ENCODE assay signal across 8 cellular contexts in genomic region chr19:21505459-21506393, GRCh38. TPM values are rescaled to one million over a fixed set of nuclear protein-coding genes. Genes with fewer than 3 reads are reported as not detected.
A peak's percentile ranks its signal among the peaks of the same experiment; 100 is the strongest.
DNase-seq lines count a peak whose midpoint lies in the region; ATAC-seq, FAIRE-seq and TF ChIP-seq lines count a peak whose summit lies in the region.

TSS of gene ZNF429 (plus strand) at chr19:21505602. CDS start at chr19:21505772, 170 bp downstream.

- intact Hi-C loops in left ventricle myocardium superior (cut with micrococcal nuclease) = no loop called here
- intact Hi-C loops in upper lobe of right lung (cut with DNase I) = no loop called here

- H3K4me3 ChIP-seq in upper lobe of right lung = peak within 1 kb of the TSS; percentile 87

- peak; percentile 95 for FAIRE-seq in GM12891 (lab: Jason Lieb, UNC)

- H3K27me3 ChIP-seq in upper lobe of right lung = no peaks in the 10 kb centered on the region

- H3K36me3 ChIP-seq in upper lobe of right lung = no peaks in the 10 kb centered on the region

- no peaks in the 10 kb centered on the region for H3K9me3 ChIP-seq in upper lobe of right lung

- H3K27ac Mint-ChIP-seq in progenitor cell of endocrine pancreas = peak within 1 kb of the TSS; percentile 100

- ATAC-seq in HG02840 (IDR thresholded peaks at IDR 0.05; ENCODE audit: low FRiP score, unreplicated experiment) (peak; percentile 98), left ventricle myocardium superior (peak; percentile 100), upper lobe of right lung (peak; percentile 99)

- TF ChIP-seq CTCF in progenitor cell of endocrine pancreas (IDR thresholded peaks at IDR 0.05; ENCODE audit: unreplicated experiment) (no peak), upper lobe of right lung (IDR thresholded peaks at IDR 0.05) (no peak)

- H3K27ac ChIP-seq in upper lobe of right lung = peak within 1 kb of the TSS; percentile 97

- DNase-seq in GM12891 (ENCODE audit: insufficient read length, low spot score) (peak; percentile 72), NCI-H1436 treated with DMSO at 0.1 percent for 48 hours (lab: John Stamatoyannopoulos, UW) (peak; percentile 67), T-helper 1 cell (peak; percentile 66 to 93 (median 83)), amygdala (lab: John Stamatoyannopoulos, UW) (peak; percentile 32 to 95 (median 88)), left ventricle myocardium superior (peak; percentile 92), progenitor cell of endocrine pancreas (ENCODE audit: low spot score, unreplicated experiment) (peak; percentile 83), upper lobe of right lung (peak; percentile 92)

- TF ChIP-seq POLR2A in GM12891 (IDR thresholded peaks at IDR 0.05; ENCODE audit: low read depth, low read length) = peak; percentile 89

- peaks cover 19% of the 10 kb centered on the region for H3K4me1 Mint-ChIP-seq in progenitor cell of endocrine pancreas (ENCODE audit: low read depth)

- H3K36me3 Mint-ChIP-seq in progenitor cell of endocrine pancreas (ENCODE audit: insufficient read depth) = peaks cover 41% of the 10 kb centered on the region

- H3K9me3 Mint-ChIP-seq in progenitor cell of endocrine pancreas (ENCODE audit: low read depth) = peaks cover 24% of the 10 kb centered on the region

- peaks cover 12% of the 10 kb centered on the region for H3K4me1 ChIP-seq in upper lobe of right lung

- peak within 1 kb of the TSS; percentile 100 for H3K4me3 Mint-ChIP-seq in progenitor cell of endocrine pancreas (ENCODE audit: low read depth)

- H3K27me3 Mint-ChIP-seq in progenitor cell of endocrine pancreas = no peaks in the 10 kb centered on the region

TF ChIP-seq in GM12891, 5 proteins besides CTCF, POLR2A, EP300 and RAD21:
- peak; percentile 83 for TF ChIP-seq TAF1 (IDR thresholded peaks at IDR 0.05; ENCODE audit: low read depth, low read length)
- peak; percentile 90 for TF ChIP-seq POLR2AphosphoS5 (IDR thresholded peaks at IDR 0.05; ENCODE audit: low read depth, low read length)
- no peak for TF ChIP-seq PAX5 (IDR thresholded peaks at IDR 0.05; ENCODE audit: insufficient read depth, low read length, severe bottlenecking)
- TF ChIP-seq POU2F2 (IDR thresholded peaks at IDR 0.05; ENCODE audit: low read depth, low read length) = no peak

RNA-seq across cellular contexts. Expression of gene ZNF429, which starts in this region (rescaled TPM):
- polyA plus RNA-seq in GM12891 (2012; ENCODE audit: low read depth, missing spikeins) = 5.9 TPM
- 6.5 TPM for total RNA-seq in left ventricle myocardium superior
- total RNA-seq in progenitor cell of endocrine pancreas = 29.7 and 31.7 TPM in 2 replicates
- 14.0 TPM for total RNA-seq in upper lobe of right lung

Comparison
In these comparisons a context has a peak if more than half of its experiments do, and no peak if none do; other contexts are left out.
1. Peak in every context shown above with its lines: DNase-seq, ATAC-seq, H3K4me3 ChIP-seq and H3K27ac ChIP-seq.